In genomic region chr13:29707876-29708543, GRCh38 we compare ENCODE assay signal across 8 cellular contexts.
DNase-seq lines count a peak whose midpoint lies in the region; ATAC-seq and TF ChIP-seq lines count a peak whose summit lies in the region.

No MANE protein-coding gene starts in this region.

- intact Hi-C loops in Right ventricle myocardium inferior (cut with DNase I) (loop anchor here (1.0 kb wide), 1 partner anchor 200 kb away; no protein-coding TSS in a partner anchor), cardiac septum (cut with DNase I) (loop anchor here (2.0 kb wide), 1 partner anchor 199 kb away; no protein-coding TSS in a partner anchor), right lobe of liver (cut with DNase I) (no loop called here)

- H3K9me3 ChIP-seq in Loucy (ENCODE audit: insufficient read depth, low read depth, low read length): no peaks in the 10 kb centered on the region
- no peaks in the 10 kb centered on the region for H3K9me3 ChIP-seq in WERI-Rb-1 (ENCODE audit: severe bottlenecking)
- H3K9me3 ChIP-seq in right lobe of liver: no peaks in the 10 kb centered on the region

- H3K27ac ChIP-seq in WERI-Rb-1: no peak overlapping the region
- no peak overlapping the region for H3K27ac ChIP-seq in right lobe of liver

- no peak overlapping the region for H3K4me2 ChIP-seq in Loucy (ENCODE audit: low read depth, low read length, poor library complexity, severe bottlenecking)

- H3K36me3 ChIP-seq in Loucy (ENCODE audit: insufficient read depth, low read length) (no peaks in the 10 kb centered on the region), WERI-Rb-1 (no peaks in the 10 kb centered on the region), right lobe of liver (no peaks in the 10 kb centered on the region)

- peaks cover 17% of the 10 kb centered on the region for H3K4me1 Mint-ChIP-seq in chondrocyte (ENCODE audit: low read depth)
- H3K4me1 Mint-ChIP-seq in stimulated activated naive CD8-positive, alpha-beta T cell treated with anti-CD3 and anti-CD28 coated beads, Interleukin-15, amount 100 ng/mL, for 72 hours: no peaks in the 10 kb centered on the region

- ATAC-seq in Right ventricle myocardium inferior (peak; percentile 42), right lobe of liver (peak; percentile 60 to 83 (median 76))
- peak; percentile 90 for ATAC-seq in stimulated activated naive CD8-positive, alpha-beta T cell treated with anti-CD3 and anti-CD28 coated beads, Interleukin-15, amount 100 ng/mL, for 72 hours

- TF ChIP-seq CTCF in Loucy (conservative IDR thresholded peaks at IDR 0.05; ENCODE audit: low read length): peak; percentile 91
- TF ChIP-seq CTCF in WERI-Rb-1 (IDR thresholded peaks at IDR 0.05; ENCODE audit: low read depth, low read length): peak; percentile 67
- peak; percentile 82 for TF ChIP-seq CTCF in chondrocyte (IDR thresholded peaks at IDR 0.05)
- TF ChIP-seq CTCF in right lobe of liver (IDR thresholded peaks at IDR 0.05): peak; percentile 32 to 57 (median 47)

- no peak overlapping the region for H3K9ac ChIP-seq in Loucy (ENCODE audit: low read depth, low read length, poor library complexity, severe bottlenecking)

- H3F3A ChIP-seq in Loucy (ENCODE audit: low read depth): no peaks in the 10 kb centered on the region

- DNase-seq in Right ventricle myocardium inferior (ENCODE audit: missing footprints) (peak; percentile 67), cardiac septum (ENCODE audit: low spot score) (no peak), WERI-Rb-1 (peak; percentile 41), chondrocyte (ENCODE audit: low spot score) (no peak), right lobe of liver (peak in 2 of 3 donors; percentile 42 to 49), NCI-H446 treated with DMSO at 0.1 percent for 48 hours (lab: John Stamatoyannopoulos, UW) (no peak)
- peak; percentile 35 to 56 for DNase-seq in stimulated activated naive CD8-positive, alpha-beta T cell treated with anti-CD3 and anti-CD28 coated beads, Interleukin-15, amount 100 ng/mL, for 72 hours

- no peak overlapping the region for H3K4me3 Mint-ChIP-seq in chondrocyte (ENCODE audit: unreplicated experiment)
- no peak overlapping the region for H3K4me3 Mint-ChIP-seq in stimulated activated naive CD8-positive, alpha-beta T cell treated with anti-CD3 and anti-CD28 coated beads, Interleukin-15, amount 100 ng/mL, for 72 hours

- H3K36me3 Mint-ChIP-seq in chondrocyte (ENCODE audit: low read depth): peaks cover 1% of the 10 kb centered on the region

- no peaks in the 10 kb centered on the region for H3K9me2 ChIP-seq in Loucy (replicated peaks; ENCODE audit: low read depth, low read length)

- H2AFZ ChIP-seq in Loucy (ENCODE audit: low read length): no peak overlapping the region

- H3K27ac Mint-ChIP-seq in chondrocyte (ENCODE audit: unreplicated experiment): no peak overlapping the region
- H3K27ac Mint-ChIP-seq in stimulated activated naive CD8-positive, alpha-beta T cell treated with anti-CD3 and anti-CD28 coated beads, Interleukin-15, amount 100 ng/mL, for 72 hours: no peak overlapping the region

- no peaks in the 10 kb centered on the region for H3K27me3 Mint-ChIP-seq in chondrocyte (ENCODE audit: low read depth)
- H3K27me3 Mint-ChIP-seq in stimulated activated naive CD8-positive, alpha-beta T cell treated with anti-CD3 and anti-CD28 coated beads, Interleukin-15, amount 100 ng/mL, for 72 hours: peaks cover 12% of the 10 kb centered on the region

- H4K20me1 ChIP-seq in Loucy (ENCODE audit: insufficient read depth, low read length, poor library complexity, severe bottlenecking): no peaks in the 10 kb centered on the region

- H3K79me2 ChIP-seq in Loucy (ENCODE audit: insufficient read depth, low read length): no peaks in the 10 kb centered on the region

- H3K9me3 Mint-ChIP-seq in chondrocyte (ENCODE audit: low read depth): no peaks in the 10 kb centered on the region
- H3K9me3 Mint-ChIP-seq in stimulated activated naive CD8-positive, alpha-beta T cell treated with anti-CD3 and anti-CD28 coated beads, Interleukin-15, amount 100 ng/mL, for 72 hours: no peaks in the 10 kb centered on the region

- peaks cover 6% of the 10 kb centered on the region for H3K4me1 ChIP-seq in Loucy (ENCODE audit: insufficient read depth, low read length, poor library complexity, severe bottlenecking)
- no peaks in the 10 kb centered on the region for H3K4me1 ChIP-seq in right lobe of liver

- H3K27me3 ChIP-seq in Loucy (ENCODE audit: insufficient read depth, low read length, poor library complexity, severe bottlenecking) (no peaks in the 10 kb centered on the region), WERI-Rb-1 (ENCODE audit: insufficient read depth, low read depth, severe bottlenecking) (no peaks in the 10 kb centered on the region), right lobe of liver (no peaks in the 10 kb centered on the region)

- H3K4me3 ChIP-seq in Loucy (ENCODE audit: low read length, poor library complexity, severe bottlenecking) (no peak overlapping the region), WERI-Rb-1 (ENCODE audit: low read depth, low read length) (no peak overlapping the region), right lobe of liver (no peak overlapping the region)

- TF ChIP-seq POLR2A in right lobe of liver (IDR thresholded peaks at IDR 0.05): no peak

- WGBS in right lobe of liver (ENCODE audit: insufficient coverage, low coverage, low lambda C conversion rate, missing lambda C conversion rate): 57% methylated on average over 3 of the region's 7 CpGs

Comparison
In these comparisons a context has a peak if more than half of its experiments do, and no peak if none do; other contexts are left out.
1. DNase-seq: peak in Right ventricle myocardium inferior (single experiment), WERI-Rb-1 (single experiment), right lobe of liver (2 of 3) and stimulated activated naive CD8-positive, alpha-beta T cell treated with anti-CD3 and anti-CD28 coated beads, Interleukin-15, amount 100 ng/mL, for 72 hours (2 of 2); none in cardiac septum (single experiment), chondrocyte (single experiment) and NCI-H446 treated with DMSO at 0.1 percent for 48 hours (single experiment).
2. intact Hi-C loops: an anchor here in Right ventricle myocardium inferior (1.0 kb wide) and cardiac septum (2.0 kb wide); none called in right lobe of liver.
3. Peak in every context shown above with its lines, with median percentiles within 50 percentile points of each other: ATAC-seq and CTCF ChIP-seq.